ENCODE assay signal across 24 cellular contexts in the genomic region with DNA sequence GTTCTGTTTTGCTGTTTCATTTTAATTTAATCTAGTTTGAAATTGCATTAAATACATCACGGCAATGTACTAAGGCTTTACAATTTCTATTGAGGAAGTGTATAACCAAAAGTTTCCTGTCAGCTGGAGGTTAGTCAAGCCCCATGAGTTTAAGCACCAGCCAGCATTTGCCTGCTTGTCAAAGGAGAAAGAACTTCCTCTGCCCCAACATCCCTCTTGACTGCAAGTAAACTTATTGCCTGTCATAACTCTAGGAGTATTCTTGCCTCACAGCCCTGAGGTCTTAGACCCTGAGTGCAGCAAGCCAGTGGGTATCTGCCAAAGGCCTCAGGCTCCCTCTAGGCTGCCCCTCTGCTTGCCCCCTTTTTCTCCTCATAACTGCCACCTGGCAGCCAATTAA.
A peak's percentile ranks its signal among the peaks of the same experiment; 100 is the strongest.
DNase-seq lines count a peak whose midpoint lies in the region; ATAC-seq and TF ChIP-seq lines count a peak whose summit lies in the region.
"Had no signal": no experiment of that assay in that cellular context is flagged by ENCODE, and none has a peak within 500 bp of the region (broad histone marks: within the 10 kb centered on the region; RNA-seq: fewer than 3 reads in every experiment).

No MANE protein-coding gene starts in this region.

- CTCF ChIA-PET in OCI-LY7 (lab: Charles Lee; ENCODE audit: unreplicated experiment) = no interaction called here
- CTCF ChIA-PET in activated naive CD4-positive, alpha-beta T cell treated with anti-CD3 and anti-CD28 coated beads, Interleukin-2, amount 10 ng/mL, durations not matched to agents 7 days and 5 days (lab: Charles Lee) = no interaction called here
- CTCF ChIA-PET in activated CD4-positive, alpha-beta memory T cell treated with anti-CD3 and anti-CD28 coated beads for 36 hours (lab: Charles Lee) = no interaction called here

- no peaks in the 10 kb centered on the region for H4K20me1 ChIP-seq in BLaER1 treated with 17β-estradiol and CSF1 and Interleukin-3, amounts not matched to agents 10 nM and 100 nM
- H4K20me1 ChIP-seq in OCI-LY7 (ENCODE audit: insufficient read depth, low read length) = no peaks in the 10 kb centered on the region

- no peaks in the 10 kb centered on the region for H3K9me3 Mint-ChIP-seq in activated naive CD4-positive, alpha-beta T cell treated with anti-CD3 and anti-CD28 coated beads, Interleukin-2, amount 10 ng/mL, durations not matched to agents 7 days and 5 days
- H3K9me3 Mint-ChIP-seq in activated CD4-positive, alpha-beta memory T cell treated with anti-CD3 and anti-CD28 coated beads for 36 hours = no peaks in the 10 kb centered on the region
- H3K9me3 Mint-ChIP-seq: activated CD4-positive, alpha-beta T cell treated with anti-CD3 and anti-CD28 coated beads, Interleukin-2, amount 10 ng/mL, durations not matched to agents 24 days and 14 days; activated naive CD8-positive, alpha-beta T cell treated with anti-CD3 and anti-CD28 coated beads for 36 hours; activated T-helper 17 cell treated with anti-CD3 and anti-CD28 coated beads, Interleukin-2, amount 50 U/mL, for 72 hours; natural killer cell treated with Interleukin-12 subunit alpha and Interleukin-12 subunit beta and Interleukin-15 and Interleukin-18, amount 100 ng/mL, for 72 hours had no signal

- H3K27me3 ChIP-seq in BLaER1 treated with 17β-estradiol and CSF1 and Interleukin-3, amounts not matched to agents 10 nM and 100 nM = no peaks in the 10 kb centered on the region
- no peaks in the 10 kb centered on the region for H3K27me3 ChIP-seq in lower lobe of right lung (ENCODE audit: low read depth)
- H3K27me3 ChIP-seq: pancreas had no signal

- H3K79me2 ChIP-seq in OCI-LY7 (ENCODE audit: insufficient read depth, low read depth, low read length) = no peaks in the 10 kb centered on the region

- DNase-seq in Kasumi-1 (lab: John Stamatoyannopoulos, UW) (peak; percentile 95 to 96), OCI-LY7 (ENCODE audit: low spot score) (peak; percentile 1), lower lobe of right lung (no peak)
- DNase-seq in activated naive CD4-positive, alpha-beta T cell treated with anti-CD3 and anti-CD28 coated beads, Interleukin-2, amount 10 ng/mL, durations not matched to agents 7 days and 5 days = no peak
- DNase-seq in activated CD4-positive, alpha-beta memory T cell treated with anti-CD3 and anti-CD28 coated beads for 36 hours = no peak
- DNase-seq: activated CD4-positive, alpha-beta T cell treated with anti-CD3 and anti-CD28 coated beads, Interleukin-2, amount 10 ng/mL, durations not matched to agents 24 days and 14 days; activated naive CD8-positive, alpha-beta T cell treated with anti-CD3 and anti-CD28 coated beads for 36 hours; GOT3; kidney glomerular epithelial cell; MM.1S; NCI-H187 treated with DMSO at 0.1 percent for 48 hours; NCI-H69; pancreas; stimulated activated CD4-positive, alpha-beta T cell treated with anti-CD3 and anti-CD28 coated beads, Interleukin-15, amount 100 ng/mL, for 24 hours; T-helper 17 cell had no signal

- intact Hi-C loops in OCI-LY7 (cut with micrococcal nuclease; ENCODE audit: unreplicated experiment) (no loop called here), lower lobe of right lung (cut with DNase I) (no loop called here)
- intact Hi-C loops in activated CD4-positive, alpha-beta memory T cell treated with anti-CD3 and anti-CD28 coated beads for 36 hours (cut with micrococcal nuclease) = no loop called here

- H3K4me3 Mint-ChIP-seq in activated naive CD4-positive, alpha-beta T cell treated with anti-CD3 and anti-CD28 coated beads, Interleukin-2, amount 10 ng/mL, durations not matched to agents 7 days and 5 days = no peak overlapping the region
- H3K4me3 Mint-ChIP-seq in activated CD4-positive, alpha-beta memory T cell treated with anti-CD3 and anti-CD28 coated beads for 36 hours = no peak overlapping the region
- H3K4me3 Mint-ChIP-seq: activated CD4-positive, alpha-beta T cell treated with anti-CD3 and anti-CD28 coated beads, Interleukin-2, amount 10 ng/mL, durations not matched to agents 24 days and 14 days; activated naive CD8-positive, alpha-beta T cell treated with anti-CD3 and anti-CD28 coated beads for 36 hours; activated T-helper 17 cell treated with anti-CD3 and anti-CD28 coated beads, Interleukin-2, amount 50 U/mL, for 72 hours; CD4-positive, CD25-positive, alpha-beta regulatory T cell; natural killer cell treated with Interleukin-12 subunit alpha and Interleukin-12 subunit beta and Interleukin-15 and Interleukin-18, amount 100 ng/mL, for 72 hours; T-helper 17 cell had no signal

- peak; percentile 58 to 66 for ATAC-seq in lower lobe of right lung
- no peak for ATAC-seq in HG02938 (IDR thresholded peaks at IDR 0.05; ENCODE audit: unreplicated experiment)
- no peak for ATAC-seq in GM18868 (IDR thresholded peaks at IDR 0.05; ENCODE audit: unreplicated experiment)
- ATAC-seq: activated T-helper 17 cell treated with anti-CD3 and anti-CD28 coated beads, Interleukin-2, amount 50 U/mL, for 72 hours; natural killer cell treated with Interleukin-12 subunit alpha and Interleukin-12 subunit beta and Interleukin-15 and Interleukin-18, amount 100 ng/mL, for 72 hours; sciatic nerve; T-helper 17 cell had no signal

- H3K4me1 Mint-ChIP-seq in activated naive CD4-positive, alpha-beta T cell treated with anti-CD3 and anti-CD28 coated beads, Interleukin-2, amount 10 ng/mL, durations not matched to agents 7 days and 5 days = no peaks in the 10 kb centered on the region
- H3K4me1 Mint-ChIP-seq in activated CD4-positive, alpha-beta memory T cell treated with anti-CD3 and anti-CD28 coated beads for 36 hours (ENCODE audit: low read depth) = no peaks in the 10 kb centered on the region
- H3K4me1 Mint-ChIP-seq: activated CD4-positive, alpha-beta T cell treated with anti-CD3 and anti-CD28 coated beads, Interleukin-2, amount 10 ng/mL, durations not matched to agents 24 days and 14 days; activated naive CD8-positive, alpha-beta T cell treated with anti-CD3 and anti-CD28 coated beads for 36 hours; activated T-helper 17 cell treated with anti-CD3 and anti-CD28 coated beads, Interleukin-2, amount 50 U/mL, for 72 hours; CD4-positive, CD25-positive, alpha-beta regulatory T cell; T-helper 17 cell had no signal

- H3K27ac Mint-ChIP-seq in activated naive CD4-positive, alpha-beta T cell treated with anti-CD3 and anti-CD28 coated beads, Interleukin-2, amount 10 ng/mL, durations not matched to agents 7 days and 5 days = no peak overlapping the region
- H3K27ac Mint-ChIP-seq in activated CD4-positive, alpha-beta memory T cell treated with anti-CD3 and anti-CD28 coated beads for 36 hours = no peak overlapping the region
- H3K27ac Mint-ChIP-seq: activated CD4-positive, alpha-beta T cell treated with anti-CD3 and anti-CD28 coated beads, Interleukin-2, amount 10 ng/mL, durations not matched to agents 24 days and 14 days; activated naive CD8-positive, alpha-beta T cell treated with anti-CD3 and anti-CD28 coated beads for 36 hours; activated T-helper 17 cell treated with anti-CD3 and anti-CD28 coated beads, Interleukin-2, amount 50 U/mL, for 72 hours; CD4-positive, CD25-positive, alpha-beta regulatory T cell; natural killer cell treated with Interleukin-12 subunit alpha and Interleukin-12 subunit beta and Interleukin-15 and Interleukin-18, amount 100 ng/mL, for 72 hours; T-helper 17 cell had no signal

- H2AFZ ChIP-seq in OCI-LY7 (ENCODE audit: low read length) = no peak overlapping the region

- no peak for TF ChIP-seq CTCF in OCI-LY7 (conservative IDR thresholded peaks at IDR 0.05; ENCODE audit: low read length)
- no peak for TF ChIP-seq CTCF in lower lobe of right lung (IDR thresholded peaks at IDR 0.05)

- H3K4me3 ChIP-seq in BLaER1 treated with 17β-estradiol and CSF1 and Interleukin-3, amounts not matched to agents 10 nM and 100 nM = no peak overlapping the region
- H3K4me3 ChIP-seq in OCI-LY7 (ENCODE audit: low read depth, low read length, poor library complexity, severe bottlenecking) = no peak overlapping the region
- H3K4me3 ChIP-seq in lower lobe of right lung = no peak overlapping the region
- H3K4me3 ChIP-seq: pancreas, SJSA1 had no signal

- POLR2A ChIA-PET in OCI-LY7 (lab: Charles Lee) = interaction anchor here (1.1 kb wide), 1 partner anchor 10 kb away, joined by 4 read pairs; no protein-coding TSS in a partner anchor
- POLR2A ChIA-PET in activated CD4-positive, alpha-beta memory T cell treated with anti-CD3 and anti-CD28 coated beads for 36 hours (lab: Charles Lee) = no interaction called here

- H3K9me3 ChIP-seq in BLaER1 treated with 17β-estradiol and CSF1 and Interleukin-3, amounts not matched to agents 10 nM and 100 nM (replicated peaks in 1 of 11) = peaks cover 0 to 6% (median 0%) of the 10 kb centered on the region in 11 experiments; a peak in 1 of 22 replicates
- H3K9me3 ChIP-seq in OCI-LY7 (ENCODE audit: low read length) = no peaks in the 10 kb centered on the region
- no peaks in the 10 kb centered on the region for H3K9me3 ChIP-seq in lower lobe of right lung
- H3K9me3 ChIP-seq: pancreas, SJSA1 had no signal

- no peaks in the 10 kb centered on the region for H3K36me3 Mint-ChIP-seq in activated naive CD4-positive, alpha-beta T cell treated with anti-CD3 and anti-CD28 coated beads, Interleukin-2, amount 10 ng/mL, durations not matched to agents 7 days and 5 days
- no peaks in the 10 kb centered on the region for H3K36me3 Mint-ChIP-seq in activated CD4-positive, alpha-beta memory T cell treated with anti-CD3 and anti-CD28 coated beads for 36 hours
- H3K36me3 Mint-ChIP-seq: activated naive CD8-positive, alpha-beta T cell treated with anti-CD3 and anti-CD28 coated beads for 36 hours; CD4-positive, CD25-positive, alpha-beta regulatory T cell; natural killer cell treated with Interleukin-12 subunit alpha and Interleukin-12 subunit beta and Interleukin-15 and Interleukin-18, amount 100 ng/mL, for 72 hours had no signal

- peak overlapping the region; percentile 48 to 73 (median 61) for H3K4me2 ChIP-seq in BLaER1 treated with 17β-estradiol and CSF1 and Interleukin-3, amounts not matched to agents 10 nM and 100 nM
- no peak overlapping the region for H3K4me2 ChIP-seq in OCI-LY7 (ENCODE audit: low read length)

- no peaks in the 10 kb centered on the region for H3K36me3 ChIP-seq in BLaER1 treated with 17β-estradiol and CSF1 and Interleukin-3, amounts not matched to agents 10 nM and 100 nM
- H3K36me3 ChIP-seq in OCI-LY7 (ENCODE audit: insufficient read depth, low read length) (no peaks in the 10 kb centered on the region), lower lobe of right lung (no peaks in the 10 kb centered on the region)
- H3K36me3 ChIP-seq: pancreas, SJSA1 had no signal

- H3K9ac ChIP-seq in BLaER1 treated with 17β-estradiol and CSF1 and Interleukin-3, amounts not matched to agents 10 nM and 100 nM = peak overlapping the region in 4 of 11 experiments; percentile 1 to 54 (median 32); a peak in 6 of 22 replicates

- H3K27ac ChIP-seq in BLaER1 treated with 17β-estradiol and CSF1 and Interleukin-3, amounts not matched to agents 10 nM and 100 nM = peak overlapping the region in 10 of 11 experiments; percentile 15 to 77 (median 49); a peak in 13 of 22 replicates
- H3K27ac ChIP-seq in OCI-LY7 (ENCODE audit: low read depth, low read length, poor library complexity, severe bottlenecking) = no peak overlapping the region
- H3K27ac ChIP-seq in lower lobe of right lung = peak overlapping the region; percentile 27
- H3K27ac ChIP-seq: pancreas, SJSA1, VCaP had no signal

- H3K27me3 Mint-ChIP-seq in activated naive CD4-positive, alpha-beta T cell treated with anti-CD3 and anti-CD28 coated beads, Interleukin-2, amount 10 ng/mL, durations not matched to agents 7 days and 5 days = peaks cover 14% of the 10 kb centered on the region
- peaks cover 4% of the 10 kb centered on the region for H3K27me3 Mint-ChIP-seq in activated CD4-positive, alpha-beta memory T cell treated with anti-CD3 and anti-CD28 coated beads for 36 hours

- H3K9me2 ChIP-seq in OCI-LY7 (ENCODE audit: insufficient read depth, low read length) = no peaks in the 10 kb centered on the region

- H3K4me1 ChIP-seq in BLaER1 treated with 17β-estradiol and CSF1 and Interleukin-3, amounts not matched to agents 10 nM and 100 nM = peaks cover 14 to 38% (median 27%) of the 10 kb centered on the region in 10 experiments
- H3K4me1 ChIP-seq in OCI-LY7 (ENCODE audit: insufficient read depth, low read length, poor library complexity, severe bottlenecking) (no peaks in the 10 kb centered on the region), lower lobe of right lung (peaks cover 5% of the 10 kb centered on the region)
- H3K4me1 ChIP-seq: pancreas, SJSA1 had no signal

- no TSS peak for BruUV-seq in OCI-LY7 (replicated peaks; lab: Mats Ljungman, UMichigan)

Comparison
In these comparisons a context has a peak if more than half of its experiments do, and no peak if none do; other contexts are left out.
1. DNase-seq: peak in Kasumi-1 (2 of 2) and OCI-LY7 (single experiment); none in lower lobe of right lung (single experiment), activated naive CD4-positive, alpha-beta T cell treated with anti-CD3 and anti-CD28 coated beads, Interleukin-2, amount 10 ng/mL, durations not matched to agents 7 days and 5 days (single experiment) and activated CD4-positive, alpha-beta memory T cell treated with anti-CD3 and anti-CD28 coated beads for 36 hours (single experiment).
2. ATAC-seq: peak in lower lobe of right lung (2 of 2); none in HG02938 (single experiment) and GM18868 (single experiment).